ENCODE assay signal across 12 cellular contexts in genomic region chr2:85505551-85506238, GRCh38. TPM values are rescaled to one million over a fixed set of nuclear protein-coding genes. Genes with fewer than 3 reads are reported as not detected.
DNase-seq lines count a peak whose midpoint lies in the region; ATAC-seq and TF ChIP-seq lines count a peak whose summit lies in the region.
"Had no signal": no experiment of that assay in that cellular context is flagged by ENCODE, and none has a peak within 500 bp of the region (broad histone marks: within the 10 kb centered on the region; RNA-seq: fewer than 3 reads in every experiment).

No MANE protein-coding gene starts in this region.

- TF ChIP-seq POLR2A in heart left ventricle (IDR thresholded peaks at IDR 0.05) (no peak), vagina (IDR thresholded peaks at IDR 0.05) (no peak)

- H3K9me3 ChIP-seq in heart left ventricle: no peaks in the 10 kb centered on the region
- H3K9me3 ChIP-seq in muscle layer of duodenum (ENCODE audit: control insufficient read depth in 1 of 2, low read length in 2 of 2): no peaks in the 10 kb centered on the region
- H3K9me3 ChIP-seq in vagina: no peaks in the 10 kb centered on the region

- H3K9me3 Mint-ChIP-seq in dendritic cell treated with granulocyte-macrophage colony-stimulating factor and Interleukin-4, amounts not matched to agents 40 ng/mL and 50 ng/mL, for 4 days: no peaks in the 10 kb centered on the region

- H3K4me1 ChIP-seq in heart left ventricle: peaks cover 0 to 60% (median 34%) of the 10 kb centered on the region in 12 donors
- H3K4me1 ChIP-seq in muscle layer of duodenum (ENCODE audit: control insufficient read depth in 1 of 2, insufficient read depth in 2 of 2, low read length in 2 of 2): peaks cover 7 to 8% of the 10 kb centered on the region in 2 donors
- peaks cover 47% of the 10 kb centered on the region for H3K4me1 ChIP-seq in vagina

- H3K4me3 ChIP-seq in heart left ventricle: no peak overlapping the region
- H3K4me3 ChIP-seq in muscle layer of duodenum (ENCODE audit: low read depth in 1 of 2, low read length in 2 of 2): no peak overlapping the region
- no peak overlapping the region for H3K4me3 ChIP-seq in vagina

- no peak for TF ChIP-seq CTCF in heart left ventricle (IDR thresholded peaks at IDR 0.05)
- no peak for TF ChIP-seq CTCF in vagina (IDR thresholded peaks at IDR 0.05)

- peak overlapping the region in 11 of 12 donors; percentile 2 to 66 (median 52) for H3K27ac ChIP-seq in heart left ventricle
- peak overlapping the region; percentile 17 for H3K27ac ChIP-seq in muscle layer of duodenum (ENCODE audit: low read length)
- H3K27ac ChIP-seq in vagina: peak overlapping the region; percentile 80

- H3K4me1 Mint-ChIP-seq in dendritic cell treated with granulocyte-macrophage colony-stimulating factor and Interleukin-4, amounts not matched to agents 40 ng/mL and 50 ng/mL, for 4 days (ENCODE audit: low read depth): peaks cover 86% of the 10 kb centered on the region

- no peaks in the 10 kb centered on the region for H3K36me3 Mint-ChIP-seq in dendritic cell treated with granulocyte-macrophage colony-stimulating factor and Interleukin-4, amounts not matched to agents 40 ng/mL and 50 ng/mL, for 4 days (ENCODE audit: low read depth)
- H3K36me3 Mint-ChIP-seq: activated naive CD8-positive, alpha-beta T cell had no signal

- no peak overlapping the region for H3K4me3 Mint-ChIP-seq in dendritic cell treated with granulocyte-macrophage colony-stimulating factor and Interleukin-4, amounts not matched to agents 40 ng/mL and 50 ng/mL, for 4 days
- H3K4me3 Mint-ChIP-seq: activated naive CD8-positive, alpha-beta T cell; nephron had no signal

- H3K27ac Mint-ChIP-seq in dendritic cell treated with granulocyte-macrophage colony-stimulating factor and Interleukin-4, amounts not matched to agents 40 ng/mL and 50 ng/mL, for 4 days: peak overlapping the region; percentile 86
- H3K27ac Mint-ChIP-seq: activated naive CD8-positive, alpha-beta T cell had no signal

- DNase-seq in heart left ventricle (no peak), left cardiac atrium (no peak), vagina (ENCODE audit: extremely low spot score in 2 of 2) (no peak), glomerular visceral epithelial cell (ENCODE audit: extremely low spot score) (no peak), epidermal melanocyte (ENCODE audit: insufficient read length, low spot score) (no peak)
- DNase-seq: cortex of kidney, SIG-M5 had no signal

- H3K36me3 ChIP-seq in heart left ventricle (no peaks in the 10 kb centered on the region), muscle layer of duodenum (ENCODE audit: control insufficient read depth in 1 of 2, insufficient read depth in 2 of 2, low read length in 2 of 2) (no peaks in the 10 kb centered on the region), vagina (no peaks in the 10 kb centered on the region)

- H3K27me3 Mint-ChIP-seq in dendritic cell treated with granulocyte-macrophage colony-stimulating factor and Interleukin-4, amounts not matched to agents 40 ng/mL and 50 ng/mL, for 4 days: no peaks in the 10 kb centered on the region
- H3K27me3 Mint-ChIP-seq: activated naive CD8-positive, alpha-beta T cell had no signal

- intact Hi-C loops in heart left ventricle (cut with DNase I) (no loop called here), left cardiac atrium (cut with DNase I) (loop anchor here in 1 of 2 donors (2.0 kb wide), 2 partner anchors 29 to 69 kb away; no protein-coding TSS in a partner anchor), vagina (cut with DNase I) (no loop called here)
- intact Hi-C loops in dendritic cell treated with granulocyte-macrophage colony-stimulating factor and Interleukin-4, amounts not matched to agents 40 ng/mL and 50 ng/mL, for 4 days (cut with micrococcal nuclease): no loop called here

- 71 to 84% (median 80%) methylated on average over 10 of the region's 10 CpGs for WGBS in heart left ventricle, 4 donors

- ATAC-seq in heart left ventricle: no peak
- ATAC-seq in left cardiac atrium: no peak
- no peak for ATAC-seq in GM21515 (IDR thresholded peaks at IDR 0.05; ENCODE audit: unreplicated experiment)

- no peaks in the 10 kb centered on the region for H3K27me3 ChIP-seq in heart left ventricle
- H3K27me3 ChIP-seq in muscle layer of duodenum (ENCODE audit: low read depth, low read length): no peaks in the 10 kb centered on the region
- no peaks in the 10 kb centered on the region for H3K27me3 ChIP-seq in vagina

RNA-seq across cellular contexts. Expression of gene MAT2A, which starts 33.3 kb away (rescaled TPM):
- total RNA-seq in heart left ventricle (100 to 1,000 TPM in 7 of 9 donors, 10 to 100 TPM in 2; 66.0 to 218 (median 128) TPM), left cardiac atrium (100 to 1,000 TPM; 107 to 389 TPM), vagina (177 TPM)
- 100 to 1,000 TPM in 1 of 2 donors, 10 to 100 TPM in 1; 72.3 to 131 TPM for polyA plus RNA-seq in heart left ventricle

RNA-seq across cellular contexts. Expression of gene GGCX, which starts 55.6 kb away (rescaled TPM):
- total RNA-seq in heart left ventricle: 10 to 100 TPM; 13.2 to 30.7 (median 20.8) TPM
- 10 to 100 TPM; 12.6 to 28.7 TPM for polyA plus RNA-seq in heart left ventricle
- total RNA-seq in left cardiac atrium: 10 to 100 TPM; 34.0 to 37.3 TPM
- 18.2 TPM for total RNA-seq in vagina

Comparison
In these comparisons a context has a peak if more than half of its experiments do, and no peak if none do; other contexts are left out.
1. H3K27ac ChIP-seq: peak in every context shown above with its lines; median percentile 80 in vagina; 52 in heart left ventricle; 17 in muscle layer of duodenum.